19 cellular contexts compared by ENCODE assay signal in the genomic region with DNA sequence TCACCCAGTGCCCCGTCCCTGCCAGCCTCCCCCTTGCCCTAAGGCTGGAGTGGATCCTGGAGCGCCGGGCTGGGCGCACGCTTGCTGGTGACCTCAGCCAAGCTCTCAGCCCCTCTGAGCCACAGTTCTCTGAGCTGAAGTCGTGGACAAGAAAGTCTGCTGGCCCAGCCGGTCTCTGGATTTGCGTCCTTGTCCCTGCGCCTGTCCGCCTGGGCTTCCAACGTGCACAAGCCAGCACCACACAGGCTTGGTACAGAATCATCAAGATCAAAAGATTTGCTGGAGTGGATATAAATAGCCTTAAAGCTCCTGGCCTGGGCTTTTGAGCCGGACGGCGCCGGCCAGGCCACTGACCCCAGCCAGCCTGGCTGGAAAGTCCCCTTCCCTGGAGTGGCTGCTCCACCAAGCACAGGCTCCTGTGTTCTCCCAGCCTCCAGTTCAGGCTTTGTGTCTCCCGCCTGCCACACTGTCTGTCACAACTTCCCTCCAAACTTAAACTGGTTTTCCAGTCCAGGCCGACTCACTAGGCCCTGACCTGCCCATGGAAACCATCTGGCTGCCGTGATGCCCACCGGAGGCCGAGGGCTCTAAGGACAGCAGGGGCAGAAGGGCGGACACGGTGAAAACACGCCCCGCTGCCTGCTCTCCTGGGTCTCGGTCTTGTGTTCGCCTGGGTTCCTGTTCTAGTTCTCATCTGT.
A peak's percentile ranks its signal among the peaks of the same experiment; 100 is the strongest.
DNase-seq lines count a peak whose midpoint lies in the region; ATAC-seq and TF ChIP-seq lines count a peak whose summit lies in the region.
"Had no signal": no experiment of that assay in that cellular context is flagged by ENCODE, and none has a peak within 500 bp of the region (broad histone marks: within the 10 kb centered on the region; RNA-seq: fewer than 3 reads in every experiment).

No MANE protein-coding gene starts in this region.

- H3K27me3 ChIP-seq in cardiac muscle cell (no peaks in the 10 kb centered on the region), aorta (ENCODE audit: control insufficient read depth in 1 of 2, insufficient read depth in 2 of 2, low read length in 1 of 2) (no peaks in the 10 kb centered on the region), Caco-2 (replicated peaks; ENCODE audit: control insufficient read depth, insufficient read depth, low read length) (no peaks in the 10 kb centered on the region; the same call in 1 of the 2 replicates)

- H3K4me3 ChIP-seq in cardiac muscle cell (no peak overlapping the region), mesodermal cell (ENCODE audit: extremely low read depth, insufficient read depth, low read length, poor library complexity, severe bottlenecking) (no peak overlapping the region), aorta (ENCODE audit: low read length in 2 of 2) (no peak overlapping the region), Caco-2 (ENCODE audit: low read depth, low read length) (no peak overlapping the region)
- H3K4me3 ChIP-seq: GM23248 had no signal

- BruUV-seq in Caco-2 (replicated peaks; lab: Mats Ljungman, UMichigan): no TSS peak

- H3K27ac ChIP-seq in cardiac muscle cell: peak overlapping the region; percentile 82
- peak overlapping the region; percentile 71 for H3K27ac ChIP-seq in mesodermal cell (ENCODE audit: low read depth, low read length, severe bottlenecking)
- H3K27ac ChIP-seq in aorta (ENCODE audit: low read depth in 1 of 2, low read length in 2 of 2): no peak overlapping the region
- H3K27ac ChIP-seq: GM23248 had no signal

- H3K27me3 Mint-ChIP-seq in glutamatergic neuron (ENCODE audit: unreplicated experiment) (peaks cover 2% of the 10 kb centered on the region), Caco-2 (ENCODE audit: insufficient read depth, unreplicated experiment) (no peaks in the 10 kb centered on the region)
- H3K27me3 Mint-ChIP-seq in T-helper 2 cell treated with Interferon-gamma antibody and Interleukin-4, amounts not matched to agents 5 μg/mL and 100 μg/mL, for 36 hours (ENCODE audit: low read depth): no peaks in the 10 kb centered on the region

- DNase-seq in cardiac muscle cell (ENCODE audit: low read depth in 1 of 2, low spot score in 1 of 2) (peak in 1 of 2 donors; percentile 72), cardiac septum (ENCODE audit: low spot score) (no peak), glutamatergic neuron (peak; percentile 4), aorta (peak; percentile 56 to 73), Caco-2 (no peak)
- no peak for DNase-seq in T-helper 2 cell treated with Interferon-gamma antibody and Interleukin-4, amounts not matched to agents 5 μg/mL and 100 μg/mL, for 36 hours (ENCODE audit: low spot score)
- DNase-seq: 8988T; effector memory CD4-positive, alpha-beta T cell; GM23248; NCI-H2029; NCI-H524 treated with DMSO at 0.1 percent for 48 hours; PC-3; small intestine; T-cell; trophoblast cell had no signal

- TF ChIP-seq CTCF in cardiac muscle cell (IDR thresholded peaks at IDR 0.05; ENCODE audit: low read depth, low read length) (no peak), glutamatergic neuron (IDR thresholded peaks at IDR 0.05; ENCODE audit: partially characterized antibody, unreplicated experiment) (no peak), Caco-2 (IDR thresholded peaks at IDR 0.05; ENCODE audit: insufficient read depth in 1 of 2, low read depth in 1 of 2, low read length in 1 of 2, severe bottlenecking in 1 of 2, unreplicated experiment in 1 of 2) (no peak)

- H3K36me3 ChIP-seq in cardiac muscle cell (no peaks in the 10 kb centered on the region), mesodermal cell (ENCODE audit: control insufficient read depth, insufficient read depth, low read length) (no peaks in the 10 kb centered on the region), aorta (ENCODE audit: control insufficient read depth in 1 of 2, insufficient read depth in 2 of 2, low read length in 1 of 2) (no peaks in the 10 kb centered on the region), Caco-2 (ENCODE audit: control insufficient read depth, insufficient read depth, low read length) (no peaks in the 10 kb centered on the region)

- H3K4me3 Mint-ChIP-seq in glutamatergic neuron (ENCODE audit: unreplicated experiment) (no peak overlapping the region), Caco-2 (ENCODE audit: unreplicated experiment) (no peak overlapping the region)
- no peak overlapping the region for H3K4me3 Mint-ChIP-seq in T-helper 2 cell treated with Interferon-gamma antibody and Interleukin-4, amounts not matched to agents 5 μg/mL and 100 μg/mL, for 36 hours
- H3K4me3 Mint-ChIP-seq: stimulated activated memory B cell treated with anti-CD40 and anti-IgM and Interleukin-4, amounts not matched to agents 10 μg/mL and 1 μg/mL and 100 μg/mL, for 72 hours; T-cell had no signal

- CTCF ChIA-PET in Caco-2 (lab: Charles Lee): interaction anchor here (1.1 kb wide), 1 partner anchor 33 kb away, joined by 3 read pairs; no protein-coding TSS in a partner anchor

- H3K9me3 Mint-ChIP-seq in glutamatergic neuron (ENCODE audit: unreplicated experiment): peaks cover 14% of the 10 kb centered on the region
- no peaks in the 10 kb centered on the region for H3K9me3 Mint-ChIP-seq in T-helper 2 cell treated with Interferon-gamma antibody and Interleukin-4, amounts not matched to agents 5 μg/mL and 100 μg/mL, for 36 hours
- H3K9me3 Mint-ChIP-seq in Caco-2 (ENCODE audit: unreplicated experiment): no peaks in the 10 kb centered on the region
- H3K9me3 Mint-ChIP-seq: stimulated activated memory B cell treated with anti-CD40 and anti-IgM and Interleukin-4, amounts not matched to agents 10 μg/mL and 1 μg/mL and 100 μg/mL, for 72 hours had no signal

- ATAC-seq in aorta (ENCODE audit: low FRiP score) (peak; percentile 34), GM21447 (IDR thresholded peaks at IDR 0.05; ENCODE audit: unreplicated experiment) (no peak)
- ATAC-seq: activated CD4-positive, CD25-positive, alpha-beta regulatory T cell treated with anti-CD3 and anti-CD28 coated beads, Interleukin-2, amount 50 U/mL, for 24 hours; PC-3; stimulated activated memory B cell treated with anti-CD40 and anti-IgM and Interleukin-4, amounts not matched to agents 10 μg/mL and 1 μg/mL and 100 μg/mL, for 72 hours; T-cell had no signal

- H3K4me1 Mint-ChIP-seq in glutamatergic neuron (ENCODE audit: low read depth, unreplicated experiment) (peaks cover 9% of the 10 kb centered on the region), Caco-2 (ENCODE audit: low read depth, unreplicated experiment) (no peaks in the 10 kb centered on the region)
- peaks cover 8% of the 10 kb centered on the region for H3K4me1 Mint-ChIP-seq in T-helper 2 cell treated with Interferon-gamma antibody and Interleukin-4, amounts not matched to agents 5 μg/mL and 100 μg/mL, for 36 hours (ENCODE audit: low read depth)

- H3K36me3 Mint-ChIP-seq in glutamatergic neuron (ENCODE audit: unreplicated experiment) (no peaks in the 10 kb centered on the region), Caco-2 (ENCODE audit: insufficient read depth, unreplicated experiment) (no peaks in the 10 kb centered on the region)
- no peaks in the 10 kb centered on the region for H3K36me3 Mint-ChIP-seq in T-helper 2 cell treated with Interferon-gamma antibody and Interleukin-4, amounts not matched to agents 5 μg/mL and 100 μg/mL, for 36 hours (ENCODE audit: low read depth)
- H3K36me3 Mint-ChIP-seq: stimulated activated memory B cell treated with anti-CD40 and anti-IgM and Interleukin-4, amounts not matched to agents 10 μg/mL and 1 μg/mL and 100 μg/mL, for 72 hours; T-cell had no signal

- H3K27ac Mint-ChIP-seq in glutamatergic neuron (ENCODE audit: unreplicated experiment) (no peak overlapping the region), Caco-2 (ENCODE audit: unreplicated experiment) (no peak overlapping the region)
- no peak overlapping the region for H3K27ac Mint-ChIP-seq in T-helper 2 cell treated with Interferon-gamma antibody and Interleukin-4, amounts not matched to agents 5 μg/mL and 100 μg/mL, for 36 hours
- H3K27ac Mint-ChIP-seq: stimulated activated memory B cell treated with anti-CD40 and anti-IgM and Interleukin-4, amounts not matched to agents 10 μg/mL and 1 μg/mL and 100 μg/mL, for 72 hours; T-cell had no signal

- no peaks in the 10 kb centered on the region for H3K9me3 ChIP-seq in cardiac muscle cell (ENCODE audit: low read depth)
- peaks cover 4% of the 10 kb centered on the region for H3K9me3 ChIP-seq in mesodermal cell (ENCODE audit: control insufficient read depth, low read length)
- H3K9me3 ChIP-seq in aorta (ENCODE audit: control insufficient read depth, low read length): no peaks in the 10 kb centered on the region
- H3K9me3 ChIP-seq in Caco-2: no peaks in the 10 kb centered on the region

- WGBS in mesodermal cell (ENCODE audit: insufficient coverage in 2 of 2), 2 experiments: 86 to 92% methylated on average over 18 to 26 of the region's 26 CpGs
- WGBS in aorta, 2 donors: 61 to 86% methylated on average over 26 of the region's 26 CpGs

- intact Hi-C loops in cardiac septum (cut with DNase I): no loop called here
- intact Hi-C loops in aorta (cut with DNase I): no loop called here
- intact Hi-C loops in Caco-2 (cut with micrococcal nuclease; ENCODE audit: unreplicated experiment): no loop called here

- POLR2A ChIA-PET in Caco-2 (lab: Charles Lee): no interaction called here

- H3K4me1 ChIP-seq in cardiac muscle cell (ENCODE audit: low read depth): peaks cover 43% of the 10 kb centered on the region
- H3K4me1 ChIP-seq in mesodermal cell (ENCODE audit: control insufficient read depth, insufficient read depth, low read length, poor library complexity, severe bottlenecking): peaks cover 18% of the 10 kb centered on the region
- no peaks in the 10 kb centered on the region for H3K4me1 ChIP-seq in aorta (ENCODE audit: control insufficient read depth in 1 of 2, insufficient read depth in 2 of 2, low read length in 2 of 2)
- H3K4me1 ChIP-seq in Caco-2: no peaks in the 10 kb centered on the region

Comparison
In these comparisons a context has a peak if more than half of its experiments do, and no peak if none do; other contexts are left out.
1. DNase-seq: peak in glutamatergic neuron (single experiment) and aorta (2 of 2); none in cardiac septum (single experiment), T-helper 2 cell treated with Interferon-gamma antibody and Interleukin-4, amounts not matched to agents 5 μg/mL and 100 μg/mL, for 36 hours (single experiment) and Caco-2 (0 of 2).
2. H3K27ac ChIP-seq: peak in cardiac muscle cell (single experiment) and mesodermal cell (single experiment); none in aorta (0 of 2).